Comparison of ENCODE assay signal across 9 cellular contexts in genomic region chr14:36647827-36648753, GRCh38. TPM values are rescaled to one million over a fixed set of nuclear protein-coding genes. Genes with fewer than 3 reads are reported as not detected.
DNase-seq lines count a peak whose midpoint lies in the region; ATAC-seq, FAIRE-seq and TF ChIP-seq lines count a peak whose summit lies in the region.
"Had no signal": no experiment of that assay in that cellular context is flagged by ENCODE, and none has a peak within 500 bp of the region (broad histone marks: within the 10 kb centered on the region; RNA-seq: fewer than 3 reads in every experiment).

No MANE protein-coding gene starts in this region.

- FAIRE-seq in bronchial epithelial cell (lab: Jason Lieb, UNC): peak; percentile 66

- H3K9me3 ChIP-seq in lung (ENCODE audit: control insufficient read depth in 2 of 2, insufficient read depth in 1 of 2, low read length in 1 of 2): peaks cover 0 to 7% of the 10 kb centered on the region in 2 donors

- 2% methylated on average over 62 of the region's 62 CpGs for WGBS in lung, 2 donors

- ATAC-seq in lung (ENCODE audit: insufficient read depth, low FRiP score) (peak; percentile 76), GM19351 (IDR thresholded peaks at IDR 0.05; ENCODE audit: unreplicated experiment) (no peak), HG03354 (IDR thresholded peaks at IDR 0.05; ENCODE audit: poor library complexity, severe bottlenecking, unreplicated experiment) (no peak), GM21619 (IDR thresholded peaks at IDR 0.05; ENCODE audit: unreplicated experiment) (no peak), GM21786 (IDR thresholded peaks at IDR 0.05; ENCODE audit: unreplicated experiment) (no peak)

- peaks cover 0 to 17% of the 10 kb centered on the region in 2 donors for H3K4me1 ChIP-seq in lung (ENCODE audit: control insufficient read depth in 2 of 2, insufficient read depth in 2 of 2, low read length in 2 of 2)

- H3K27me3 ChIP-seq in bronchial epithelial cell (ENCODE audit: control insufficient read depth, insufficient read depth, low read length): no peaks in the 10 kb centered on the region
- H3K27me3 ChIP-seq in lung (ENCODE audit: control insufficient read depth, insufficient read depth): peaks cover 19% of the 10 kb centered on the region

- H3K36me3 ChIP-seq in bronchial epithelial cell (ENCODE audit: control insufficient read depth, insufficient read depth, low read length) (no peaks in the 10 kb centered on the region), lung (ENCODE audit: control insufficient read depth in 2 of 2, insufficient read depth in 2 of 2, low read length in 2 of 2) (no peaks in the 10 kb centered on the region)

- no peak overlapping the region for H3K27ac ChIP-seq in lung (ENCODE audit: low read depth in 1 of 2, low read length in 1 of 2)

- H3K4me3 ChIP-seq in bronchial epithelial cell (ENCODE audit: low read depth, low read length) (peak overlapping the region; percentile 59), lung (peak overlapping the region; percentile 40)

- TF ChIP-seq CTCF in bronchial epithelial cell (IDR thresholded peaks at IDR 0.05; ENCODE audit: insufficient read depth, low read length, severe bottlenecking) (peak; percentile 84), lung (IDR thresholded peaks at IDR 0.05; ENCODE audit: control extremely low read depth, extremely low read depth) (no peak)

- DNase-seq in EL (peak; percentile 34), NCI-H2029 (lab: John Stamatoyannopoulos, UW) (peak; percentile 51), bronchial epithelial cell (ENCODE audit: low read depth) (peak; percentile 48), lung (ENCODE audit: low spot score) (no peak)

RNA-seq across cellular contexts. Expression of gene PAX9, which starts 13.6 kb away (rescaled TPM):
- 9.7 and 18.4 TPM in 2 replicates for total RNA-seq in bronchial epithelial cell
- total RNA-seq in lung: 1 to 10 TPM; 1.8 to 6.0 TPM
- polyA plus RNA-seq in lung: 1 to 10 TPM; 1.2 to 1.8 TPM
- polyA plus RNA-seq: IgD-negative memory B cell had no signal
